ENCODE assay signal across 1 cellular context in the genomic region with DNA sequence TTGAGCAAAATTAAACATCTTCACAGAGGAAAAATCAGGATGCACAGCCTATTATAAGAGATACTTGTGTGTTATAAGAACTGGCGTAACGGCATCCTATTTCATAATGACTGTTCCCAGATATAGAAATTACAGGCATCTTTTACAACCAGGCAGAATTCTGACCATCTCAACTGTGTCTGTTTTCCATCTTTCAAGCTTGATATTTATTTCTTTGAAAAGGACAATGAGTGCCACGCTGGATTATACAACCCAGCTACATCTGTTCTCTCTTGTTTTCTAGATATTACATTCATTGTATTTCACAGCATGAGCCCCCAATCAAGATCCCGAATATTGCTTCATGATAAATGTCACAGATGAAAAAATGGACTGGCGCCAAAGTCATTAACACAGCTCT.
TF ChIP-seq lines count a peak whose summit lies in the region.

No MANE protein-coding gene starts in this region.

TF ChIP-seq in GM23338, 12 proteins besides CTCF, POLR2A, EP300 and RAD21 (continued from another document):
- no peak for TF ChIP-seq ZNF462 (CRISPR knock-in tag; IDR thresholded peaks at IDR 0.05)
- no peak for TF ChIP-seq ZNF331 (CRISPR knock-in tag; IDR thresholded peaks at IDR 0.05; ENCODE audit: low read depth)
- no peak for TF ChIP-seq CREB1 (CRISPR knock-in tag; IDR thresholded peaks at IDR 0.05; ENCODE audit: low read depth)
- TF ChIP-seq STAT1 (IDR thresholded peaks at IDR 0.05; ENCODE audit: unreplicated experiment): no peak
